ENCODE assay signal across 1 cellular context in the genomic region with DNA sequence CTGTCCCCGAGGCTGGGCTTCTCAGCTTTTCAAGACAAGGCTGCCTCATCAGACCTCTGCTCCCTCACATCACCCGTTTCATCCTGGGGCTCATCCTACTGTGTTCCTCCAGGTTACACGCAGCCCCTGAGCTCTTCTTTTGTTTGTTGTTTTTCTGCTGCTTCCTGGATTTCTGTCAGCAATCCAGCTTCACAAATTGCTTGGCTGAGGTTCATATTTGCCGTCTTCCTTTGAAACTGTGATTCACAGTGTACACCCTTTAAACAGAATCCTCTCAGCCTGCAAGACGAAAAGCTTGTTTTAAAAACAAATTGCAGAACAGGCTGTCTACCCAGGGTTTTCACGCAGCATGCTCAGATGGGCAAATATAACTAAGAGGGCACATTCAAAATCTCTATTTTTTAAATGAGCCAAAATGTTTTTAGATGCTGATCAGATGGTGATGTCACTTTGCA.
TF ChIP-seq lines count a peak whose summit lies in the region.

No MANE protein-coding gene starts in this region.

TF ChIP-seq in HepG2, 621 proteins besides CTCF, POLR2A, EP300 and RAD21:
- TF ChIP-seq SNRNP70 (IDR thresholded peaks at IDR 0.05; ENCODE audit: low read depth, low read length) (no peak), ELF3 (CRISPR knock-in tag; IDR thresholded peaks at IDR 0.05) (0 out of 2 replicates have a peak, but pooled peaks have one; percentile 34), FOXP1 (IDR thresholded peaks at IDR 0.05) (no peak), FOXP1 (CRISPR knock-in tag; IDR thresholded peaks at IDR 0.05) (peak; percentile 28; the same call in 1 of the 2 replicates)
TF ChIP-seq in HepG2: peak in this region for 2.
